7 cellular contexts compared by ENCODE assay signal in the genomic region with DNA sequence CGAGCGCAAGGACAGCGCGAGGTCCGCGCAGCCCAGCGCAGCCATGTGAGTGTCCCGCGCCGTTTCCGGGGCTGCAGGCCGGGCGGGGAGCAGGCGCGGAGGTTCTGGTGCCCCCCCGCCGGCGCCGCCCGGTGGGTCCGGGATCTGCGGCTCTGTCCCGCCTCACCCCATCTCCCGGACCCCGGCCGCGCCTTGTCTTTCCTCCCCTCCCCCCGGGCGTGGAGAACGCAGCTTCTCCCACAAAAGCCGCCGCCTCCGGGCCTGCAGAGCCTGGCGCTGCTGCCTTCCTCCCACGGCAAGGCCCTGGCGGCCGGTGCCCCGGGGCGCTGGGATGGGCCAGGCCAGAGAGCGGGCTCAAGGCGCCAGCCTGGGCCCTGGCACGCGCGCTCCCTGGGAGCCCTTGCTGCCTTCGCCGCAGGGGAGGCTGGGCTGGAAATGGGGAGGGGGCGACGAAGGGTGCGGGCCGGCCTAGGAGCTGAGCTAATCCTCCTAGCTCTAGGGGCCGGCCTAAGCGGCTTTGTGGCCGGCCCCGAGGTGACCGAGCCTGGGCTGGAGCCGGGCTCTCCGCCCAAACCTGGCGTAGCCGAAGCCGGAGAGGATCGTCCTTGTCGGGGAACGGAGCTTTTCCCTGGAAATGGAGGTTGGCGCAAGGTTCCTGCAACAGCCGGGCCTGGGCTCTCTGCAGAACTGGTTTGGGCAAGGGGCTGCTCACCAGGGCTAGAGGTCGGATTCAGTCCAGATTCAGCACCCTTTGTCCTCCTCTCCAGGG. TPM values are rescaled to one million over a fixed set of nuclear protein-coding genes. Genes with fewer than 3 reads are reported as not detected.
DNase-seq lines count a peak whose midpoint lies in the region; ATAC-seq and TF ChIP-seq lines count a peak whose summit lies in the region.

No MANE protein-coding gene starts in this region.

- H3K4me1 ChIP-seq in gastroesophageal sphincter (peaks cover 0 to 44% (median 15%) of the 10 kb centered on the region in 3 donors), ovary (ENCODE audit: insufficient read depth) (peaks cover 12% of the 10 kb centered on the region)

- H3K4me1 Mint-ChIP-seq in activated T-helper 1 cell treated with anti-CD3 and anti-CD28 coated beads, Interleukin-12 subunit alpha, Interleukin-12 subunit beta, Interleukin-2, Interleukin-4 antibody, amounts not matched to agents 30 ng/mL and 10 ng/mL and 1 ng/mL, durations not matched to agents 14 hours and 24 hours and 36 hours (ENCODE audit: low read depth) = peaks cover 12% of the 10 kb centered on the region

- H3K27ac Mint-ChIP-seq in activated T-helper 1 cell treated with anti-CD3 and anti-CD28 coated beads, Interleukin-12 subunit alpha, Interleukin-12 subunit beta, Interleukin-2, Interleukin-4 antibody, amounts not matched to agents 30 ng/mL and 10 ng/mL and 1 ng/mL, durations not matched to agents 14 hours and 24 hours and 36 hours = no peak overlapping the region

- no CpG with 5 or more reads among the region's 66 CpGs for WGBS in gastroesophageal sphincter (ENCODE audit: low coverage in 1 of 2), 2 donors
- WGBS in ovary, 3 donors = 1 to 2% (median 1%) methylated on average over 49 to 66 of the region's 66 CpGs

- ATAC-seq in gastroesophageal sphincter (peak; percentile 42), HG02970 (IDR thresholded peaks at IDR 0.05; ENCODE audit: low FRiP score, unreplicated experiment) (no peak)

- no peaks in the 10 kb centered on the region for H3K9me3 Mint-ChIP-seq in activated T-helper 1 cell treated with anti-CD3 and anti-CD28 coated beads, Interleukin-12 subunit alpha, Interleukin-12 subunit beta, Interleukin-2, Interleukin-4 antibody, amounts not matched to agents 30 ng/mL and 10 ng/mL and 1 ng/mL, durations not matched to agents 14 hours and 24 hours and 36 hours

- no peaks in the 10 kb centered on the region for H3K27me3 ChIP-seq in gastroesophageal sphincter
- no peaks in the 10 kb centered on the region for H3K27me3 ChIP-seq in ovary

- H3K36me3 Mint-ChIP-seq in activated T-helper 1 cell treated with anti-CD3 and anti-CD28 coated beads, Interleukin-12 subunit alpha, Interleukin-12 subunit beta, Interleukin-2, Interleukin-4 antibody, amounts not matched to agents 30 ng/mL and 10 ng/mL and 1 ng/mL, durations not matched to agents 14 hours and 24 hours and 36 hours (ENCODE audit: low read depth) = peaks cover 3% of the 10 kb centered on the region

- H3K4me3 ChIP-seq in gastroesophageal sphincter = peak overlapping the region; percentile 75 to 95
- peak overlapping the region; percentile 88 for H3K4me3 ChIP-seq in ovary

- peak; percentile 28 for TF ChIP-seq POLR2A in GM10847 (IDR thresholded peaks at IDR 0.05; ENCODE audit: extremely low read depth, insufficient read length)
- peak; percentile 61 to 64 for TF ChIP-seq POLR2A in gastroesophageal sphincter (IDR thresholded peaks at IDR 0.05)
- TF ChIP-seq POLR2A in ovary (IDR thresholded peaks at IDR 0.05) = peak; percentile 56

- peak; percentile 40 for DNase-seq in KBM-7
- DNase-seq in activated T-helper 1 cell treated with anti-CD3 and anti-CD28 coated beads, Interleukin-12 subunit alpha, Interleukin-12 subunit beta, Interleukin-2, Interleukin-4 antibody, amounts not matched to agents 30 ng/mL and 10 ng/mL and 1 ng/mL, durations not matched to agents 14 hours and 24 hours and 36 hours (ENCODE audit: low spot score) = no peak
- DNase-seq in ovary = peak; percentile 47 to 68 (median 57)
- no peak for DNase-seq in foreskin melanocyte

- H3K4me3 Mint-ChIP-seq in activated T-helper 1 cell treated with anti-CD3 and anti-CD28 coated beads, Interleukin-12 subunit alpha, Interleukin-12 subunit beta, Interleukin-2, Interleukin-4 antibody, amounts not matched to agents 30 ng/mL and 10 ng/mL and 1 ng/mL, durations not matched to agents 14 hours and 24 hours and 36 hours = peak overlapping the region; percentile 80

- no peaks in the 10 kb centered on the region for H3K9me3 ChIP-seq in gastroesophageal sphincter
- no peaks in the 10 kb centered on the region for H3K9me3 ChIP-seq in ovary

- H3K27me3 Mint-ChIP-seq in activated T-helper 1 cell treated with anti-CD3 and anti-CD28 coated beads, Interleukin-12 subunit alpha, Interleukin-12 subunit beta, Interleukin-2, Interleukin-4 antibody, amounts not matched to agents 30 ng/mL and 10 ng/mL and 1 ng/mL, durations not matched to agents 14 hours and 24 hours and 36 hours (ENCODE audit: insufficient read depth) = peaks cover 43% of the 10 kb centered on the region

- H3K27ac ChIP-seq in gastroesophageal sphincter = peak overlapping the region; percentile 76 to 95 (median 92)
- H3K27ac ChIP-seq in ovary = peak overlapping the region; percentile 56 to 66

- no peak for TF ChIP-seq EP300 in gastroesophageal sphincter (IDR thresholded peaks at IDR 0.05)
- TF ChIP-seq EP300 in ovary (IDR thresholded peaks at IDR 0.05) = no peak

- TF ChIP-seq CTCF in gastroesophageal sphincter (IDR thresholded peaks at IDR 0.05) (no peak), ovary (IDR thresholded peaks at IDR 0.05) (peak in 1 of 3 donors; percentile 6)

- in situ Hi-C loops in KBM-7 (cut with MboI; ENCODE audit: low pct_unique_long_range_greater_than_20kb, low sequenced_read_pairs) = no loop called here

- H3K36me3 ChIP-seq in gastroesophageal sphincter (no peaks in the 10 kb centered on the region), ovary (no peaks in the 10 kb centered on the region)

- intact Hi-C loops in activated T-helper 1 cell treated with anti-CD3 and anti-CD28 coated beads, Interleukin-12 subunit alpha, Interleukin-12 subunit beta, Interleukin-2, Interleukin-4 antibody, amounts not matched to agents 30 ng/mL and 10 ng/mL and 1 ng/mL, durations not matched to agents 14 hours and 24 hours and 36 hours (cut with micrococcal nuclease) = loop anchor here (1.0 to 10.0 kb wide), 2 partner anchors 8 to 276 kb away; a partner anchor contains a TSS
- intact Hi-C loops in ovary (cut with DNase I) = loop anchor here in 2 of 4 donors (2.0 to 10.0 kb wide), 3 partner anchors 34 to 138 kb away; a partner anchor contains a TSS

RNA-seq across cellular contexts. Expression of a gene that starts 0.4 kb away (rescaled TPM):
- 26.3 and 27.1 TPM in 2 replicates for total RNA-seq in activated T-helper 1 cell treated with anti-CD3 and anti-CD28 coated beads, Interleukin-12 subunit alpha, Interleukin-12 subunit beta, Interleukin-2, Interleukin-4 antibody, amounts not matched to agents 30 ng/mL and 10 ng/mL and 1 ng/mL, durations not matched to agents 14 hours and 24 hours and 36 hours
- total RNA-seq in gastroesophageal sphincter (100 to 1,000 TPM in 1 of 4 donors, 10 to 100 TPM in 3; 43.3 to 112 (median 64.9) TPM), ovary (10 to 100 TPM; 22.3 to 96.3 (median 85.6) TPM)
- 10 to 100 TPM; 31.9 to 38.7 TPM for polyA plus RNA-seq in ovary

RNA-seq across cellular contexts. Expression of a gene that starts 33.3 kb away (rescaled TPM):
- total RNA-seq in activated T-helper 1 cell treated with anti-CD3 and anti-CD28 coated beads, Interleukin-12 subunit alpha, Interleukin-12 subunit beta, Interleukin-2, Interleukin-4 antibody, amounts not matched to agents 30 ng/mL and 10 ng/mL and 1 ng/mL, durations not matched to agents 14 hours and 24 hours and 36 hours = 64.7 and 67.6 TPM in 2 replicates
- total RNA-seq in gastroesophageal sphincter (10 to 100 TPM; 26.4 to 44.8 (median 41.4) TPM), ovary (10 to 100 TPM; 21.0 to 47.6 (median 42.2) TPM)
- 10 to 100 TPM; 26.8 to 48.4 TPM for polyA plus RNA-seq in ovary

RNA-seq across cellular contexts. Expression of a gene that starts 45.7 kb away (rescaled TPM):
- total RNA-seq in activated T-helper 1 cell treated with anti-CD3 and anti-CD28 coated beads, Interleukin-12 subunit alpha, Interleukin-12 subunit beta, Interleukin-2, Interleukin-4 antibody, amounts not matched to agents 30 ng/mL and 10 ng/mL and 1 ng/mL, durations not matched to agents 14 hours and 24 hours and 36 hours = not detected in 2 replicates
- total RNA-seq in gastroesophageal sphincter (not detected), ovary (under 1 TPM in 2 of 7 donors, not detected in 5; 0.48 to 0.55 TPM)
- polyA plus RNA-seq in ovary = under 1 TPM in 1 of 2 donors, not detected in 1; 0.11 TPM

RNA-seq across cellular contexts. Expression of a gene that starts 48.1 kb away (rescaled TPM):
- 37.7 and 41.5 TPM in 2 replicates for total RNA-seq in activated T-helper 1 cell treated with anti-CD3 and anti-CD28 coated beads, Interleukin-12 subunit alpha, Interleukin-12 subunit beta, Interleukin-2, Interleukin-4 antibody, amounts not matched to agents 30 ng/mL and 10 ng/mL and 1 ng/mL, durations not matched to agents 14 hours and 24 hours and 36 hours
- total RNA-seq in gastroesophageal sphincter (100 to 1,000 TPM in 2 of 4 donors, 10 to 100 TPM in 2; 94.2 to 145 (median 110) TPM), ovary (100 to 1,000 TPM in 1 of 7 donors, 10 to 100 TPM in 6; 35.8 to 113 (median 63.0) TPM)
- polyA plus RNA-seq in ovary = 10 to 100 TPM; 32.5 to 66.0 TPM

Comparison
In these comparisons a context has a peak if more than half of its experiments do, and no peak if none do; other contexts are left out.
1. DNase-seq: peak in KBM-7 (single experiment) and ovary (5 of 5); none in activated T-helper 1 cell treated with anti-CD3 and anti-CD28 coated beads, Interleukin-12 subunit alpha, Interleukin-12 subunit beta, Interleukin-2, Interleukin-4 antibody, amounts not matched to agents 30 ng/mL and 10 ng/mL and 1 ng/mL, durations not matched to agents 14 hours and 24 hours and 36 hours (single experiment) and foreskin melanocyte (single experiment).
2. Peak in every context shown above with its lines, with median percentiles within 50 percentile points of each other: POLR2A ChIP-seq.